ENCODE assay signal across 11 cellular contexts in genomic region chr17:4721203-4722135, GRCh38. TPM values are rescaled to one million over a fixed set of nuclear protein-coding genes. Genes with fewer than 3 reads are reported as not detected.
A peak's percentile ranks its signal among the peaks of the same experiment; 100 is the strongest.
DNase-seq lines count a peak whose midpoint lies in the region; ATAC-seq and TF ChIP-seq lines count a peak whose summit lies in the region.
"Had no signal": no experiment of that assay in that cellular context is flagged by ENCODE, and none has a peak within 500 bp of the region (broad histone marks: within the 10 kb centered on the region; RNA-seq: fewer than 3 reads in every experiment).

No MANE protein-coding gene starts in this region.

- no peak for TF ChIP-seq EP300 in sigmoid colon (IDR thresholded peaks at IDR 0.05)

- ATAC-seq in GM21529 (IDR thresholded peaks at IDR 0.05; ENCODE audit: unreplicated experiment) (peak; percentile 55), GM18517 (IDR thresholded peaks at IDR 0.05; ENCODE audit: unreplicated experiment) (no peak), GM19324 (IDR thresholded peaks at IDR 0.05; ENCODE audit: low FRiP score, unreplicated experiment) (no peak)

- TF ChIP-seq CTCF in prostate gland (IDR thresholded peaks at IDR 0.05) (no peak), sigmoid colon (IDR thresholded peaks at IDR 0.05) (no peak)

- H3K4me3 ChIP-seq in prostate gland = no peak overlapping the region
- H3K4me3 ChIP-seq in sigmoid colon = no peak overlapping the region
- H3K4me3 ChIP-seq: SK-N-MC had no signal

- H3K9me3 ChIP-seq in prostate gland (no peaks in the 10 kb centered on the region), sigmoid colon (no peaks in the 10 kb centered on the region)

- 65% methylated on average over 20 of the region's 20 CpGs for WGBS in prostate gland
- WGBS in sigmoid colon, 2 donors = 24 to 64% methylated on average over 20 of the region's 20 CpGs

- H3K4me1 ChIP-seq in prostate gland (replicated peaks) (no peaks in the 10 kb centered on the region), sigmoid colon (no peaks in the 10 kb centered on the region)

- H3K36me3 ChIP-seq in prostate gland (no peaks in the 10 kb centered on the region), sigmoid colon (peaks cover 0 to 27% (median 7%) of the 10 kb centered on the region in 4 donors)

- TF ChIP-seq POLR2A in erythroblast (IDR thresholded peaks at IDR 0.05; ENCODE audit: low read length) = peak; percentile 55
- no peak for TF ChIP-seq POLR2A in prostate gland (IDR thresholded peaks at IDR 0.05)
- no peak for TF ChIP-seq POLR2A in sigmoid colon (IDR thresholded peaks at IDR 0.05)

- H3K27me3 ChIP-seq in prostate gland (replicated peaks; ENCODE audit: insufficient read depth) (no peaks in the 10 kb centered on the region), sigmoid colon (no peaks in the 10 kb centered on the region)

- H3K27ac ChIP-seq in prostate gland (peak overlapping the region in 1 of 2 donors; percentile 20), sigmoid colon (no peak overlapping the region)
- H3K27ac ChIP-seq: epithelial cell of prostate, SK-N-MC had no signal

- intact Hi-C loops in prostate gland (cut with DNase I) (no loop called here), sigmoid colon (cut with DNase I) (no loop called here)

- peak; percentile 34 for DNase-seq in RKO (ENCODE audit: low spot score)
- DNase-seq in erythroblast (lab: John Stamatoyannopoulos, UW) = peak; percentile 91 to 92
- peak; percentile 60 for DNase-seq in prostate gland (ENCODE audit: low spot score)
- DNase-seq in sigmoid colon = no peak
- DNase-seq in nucleus accumbens (lab: John Stamatoyannopoulos, UW) = no peak
- DNase-seq: stimulated activated CD4-positive, alpha-beta T cell treated with anti-CD3 and anti-CD28 coated beads, Interleukin-4, amount 100 ng/mL, for 4 hours had no signal

RNA-seq across cellular contexts. Expression of gene MED11, which starts 9.8 kb away (rescaled TPM):
- total RNA-seq in prostate gland (10 to 100 TPM; 31.0 to 41.9 TPM), sigmoid colon (10 to 100 TPM; 31.1 to 43.6 (median 38.3) TPM)
- 10 to 100 TPM; 35.8 to 61.9 (median 47.4) TPM for polyA plus RNA-seq in sigmoid colon

RNA-seq across cellular contexts. Expression of gene ARRB2, which starts 11.0 kb away (rescaled TPM):
- total RNA-seq in prostate gland = 10 to 100 TPM; 12.5 to 30.1 TPM
- total RNA-seq in sigmoid colon = 10 to 100 TPM; 22.1 to 35.7 (median 28.2) TPM
- 10 to 100 TPM; 38.4 to 51.7 (median 39.3) TPM for polyA plus RNA-seq in sigmoid colon

RNA-seq across cellular contexts. Expression of gene PELP1, which starts 17.5 kb away (rescaled TPM):
- total RNA-seq in prostate gland (10 to 100 TPM; 27.1 to 79.7 TPM), sigmoid colon (10 to 100 TPM; 20.0 to 37.7 (median 26.2) TPM)
- polyA plus RNA-seq in sigmoid colon = 10 to 100 TPM in 1 of 3 donors, 1 to 10 TPM in 2; 4.2 to 27.0 (median 9.9) TPM

RNA-seq across cellular contexts. Expression of gene ZMYND15, which starts 18.2 kb away (rescaled TPM):
- total RNA-seq in prostate gland (1 to 10 TPM in 1 of 2 donors, under 1 TPM in 1; 0.91 to 7.3 TPM), sigmoid colon (under 1 TPM in 3 of 4 donors, not detected in 1; 0.36 to 0.55 (median 0.49) TPM)
- polyA plus RNA-seq in sigmoid colon = 1 to 10 TPM in 2 of 3 donors, not detected in 1; 1.1 to 1.2 TPM

RNA-seq across cellular contexts. Expression of gene CXCL16, which starts 18.3 kb away (rescaled TPM):
- 10 to 100 TPM; 27.9 to 36.0 TPM for total RNA-seq in prostate gland
- total RNA-seq in sigmoid colon = 1 to 10 TPM; 4.6 to 6.8 (median 5.3) TPM
- polyA plus RNA-seq in sigmoid colon = 10 to 100 TPM; 21.6 to 32.8 (median 29.0) TPM

Comparison
In these comparisons a context has a peak if more than half of its experiments do, and no peak if none do; other contexts are left out.
1. DNase-seq: peak in RKO (single experiment), erythroblast (2 of 2) and prostate gland (single experiment); none in sigmoid colon (single experiment) and nucleus accumbens (0 of 56).